In genomic region chr14:70339039-70339438, GRCh38 we compare ENCODE assay signal across 27 cellular contexts.
"Had no signal": no experiment of that assay in that cellular context is flagged by ENCODE, and none has a peak within 500 bp of the region (broad histone marks: within the 10 kb centered on the region; RNA-seq: fewer than 3 reads in every experiment).

No MANE protein-coding gene starts in this region.

- ATAC-seq: activated CD8-positive, alpha-beta T cell treated with anti-CD3 and anti-CD28 coated beads, Interleukin-2, amount 10 ng/mL, durations not matched to agents 7 days and 5 days; K562; SK-N-SH treated with all-trans-retinoic acid at 6 μM for 48 hours; WTC11 had no signal

- DNase-seq: activated CD4-positive, alpha-beta T cell treated with anti-CD3 and anti-CD28 coated beads for 48 hours; activated CD4-positive, alpha-beta T cell treated with anti-CD3 and anti-CD28 coated beads, Interleukin-2, amount 50 U/mL, for 4 hours; activated CD4-positive, CD25-positive, alpha-beta regulatory T cell treated with anti-CD3 and anti-CD28 coated beads, Interleukin-2, amount 50 U/mL, for 72 hours; activated CD8-positive, alpha-beta memory T cell treated with anti-CD3 and anti-CD28 coated beads, Interleukin-2, amount 50 U/mL, for 48 hours; activated CD8-positive, alpha-beta T cell treated with anti-CD3 and anti-CD28 coated beads, Interleukin-2, amount 10 ng/mL, durations not matched to agents 7 days and 5 days; activated naive CD4-positive, alpha-beta T cell treated with anti-CD3 and anti-CD28 coated beads, Interleukin-2, amount 50 U/mL, for 16 hours; activated naive CD8-positive, alpha-beta T cell treated with anti-CD3 and anti-CD28 coated beads, Interleukin-2, amount 10 ng/mL, durations not matched to agents 7 days and 5 days; activated T-cell treated with anti-CD3 and anti-CD28 coated beads, Interleukin-2, amount 50 U/mL, for 1 hour; adrenal gland; anterior cingulate cortex; Karpas-422; MM.1S; NCI-H1105 treated with DMSO at 0.1 percent for 48 hours; NCI-H146; NCI-H187 treated with DMSO at 0.1 percent for 48 hours; NCI-H2081 treated with DMSO at 0.1 percent for 48 hours; NCI-H226; NCI-H526; NCI-H82; OCI-M1; SHP77; SW 1271 had no signal

- H3K4me3 ChIP-seq: adrenal gland, K562, SJSA1 had no signal

- H3K27me3 ChIP-seq: adrenal gland, SJSA1 had no signal

- H3K36me3 ChIP-seq: adrenal gland had no signal

- H3K27ac ChIP-seq: adrenal gland, SJSA1 had no signal

- H3K9me3 ChIP-seq: SJSA1 had no signal

- FAIRE-seq: K562, RCC 7860 had no signal

- H3K4me1 ChIP-seq: adrenal gland, SJSA1 had no signal
